6 cellular contexts compared by ENCODE assay signal in genomic region chr17:34122529-34122928, GRCh38.
"Had no signal": no experiment of that assay in that cellular context is flagged by ENCODE, and none has a peak within 500 bp of the region (broad histone marks: within the 10 kb centered on the region; RNA-seq: fewer than 3 reads in every experiment).

No MANE protein-coding gene starts in this region.

- ATAC-seq: GM23338, HepG2 had no signal

- H3K27ac Mint-ChIP-seq: GM23338, H9, IgD-negative memory B cell had no signal

- H3K4me1 Mint-ChIP-seq: IgD-negative memory B cell had no signal

- H3K36me3 Mint-ChIP-seq: IgD-negative memory B cell had no signal

- H3K9me3 Mint-ChIP-seq: GM23338, H9 had no signal

- H3K4me3 Mint-ChIP-seq: GM23338, H9, IgD-negative memory B cell had no signal

- DNase-seq: H9, HCEC 1CT, KBM-7 had no signal
